In genomic region chr2:10629819-10630532, GRCh38 we compare ENCODE assay signal across 18 cellular contexts.
"Had no signal": no experiment of that assay in that cellular context is flagged by ENCODE, and none has a peak within 500 bp of the region (broad histone marks: within the 10 kb centered on the region; RNA-seq: fewer than 3 reads in every experiment).

No MANE protein-coding gene starts in this region.

- ATAC-seq: heart left ventricle; left lobe of liver; naive thymus-derived CD8-positive, alpha-beta T cell; stimulated activated naive B cell treated with anti-CD40 and anti-IgM and Interleukin-4, amounts not matched to agents 10 μg/mL and 1 μg/mL and 100 μg/mL, for 72 hours; stimulated activated naive CD8-positive, alpha-beta T cell treated with anti-CD3 and anti-CD28 coated beads, Interleukin-15, amount 100 ng/mL, for 72 hours; upper lobe of right lung had no signal

- H3K9me3 ChIP-seq: heart left ventricle, right atrium auricular region, testis, tibial nerve, upper lobe of right lung, vagina had no signal

- H3K27ac Mint-ChIP-seq: naive thymus-derived CD8-positive, alpha-beta T cell; stimulated activated naive B cell treated with anti-CD40 and anti-IgM and Interleukin-4, amounts not matched to agents 10 μg/mL and 1 μg/mL and 100 μg/mL, for 72 hours; stimulated activated naive CD8-positive, alpha-beta T cell treated with anti-CD3 and anti-CD28 coated beads, Interleukin-15, amount 100 ng/mL, for 72 hours had no signal

- DNase-seq: effector CD8-positive, alpha-beta T cell; heart left ventricle; hypothalamus; kidney glomerular epithelial cell; mammary epithelial cell; naive thymus-derived CD8-positive, alpha-beta T cell; posterior cingulate gyrus; stimulated activated CD4-positive, alpha-beta T cell treated with anti-CD3 and anti-CD28 coated beads, Interleukin-4, amount 100 ng/mL, for 24 hours; stimulated activated naive B cell treated with anti-CD40 and anti-IgM and Interleukin-4, amounts not matched to agents 10 μg/mL and 1 μg/mL and 100 μg/mL, for 72 hours; stimulated activated naive CD8-positive, alpha-beta T cell treated with anti-CD3 and anti-CD28 coated beads, Interleukin-15, amount 100 ng/mL, for 72 hours; testis; upper lobe of right lung had no signal

- H3K27me3 ChIP-seq: heart left ventricle, right atrium auricular region, testis, tibial nerve, upper lobe of right lung, vagina had no signal

- H3K4me3 ChIP-seq: coronary artery, heart left ventricle, right atrium auricular region, smooth muscle cell, testis, tibial nerve, upper lobe of right lung, vagina had no signal

- H3K4me3 Mint-ChIP-seq: naive thymus-derived CD8-positive, alpha-beta T cell; stimulated activated naive B cell treated with anti-CD40 and anti-IgM and Interleukin-4, amounts not matched to agents 10 μg/mL and 1 μg/mL and 100 μg/mL, for 72 hours; stimulated activated naive CD8-positive, alpha-beta T cell treated with anti-CD3 and anti-CD28 coated beads, Interleukin-15, amount 100 ng/mL, for 72 hours had no signal

- H3K9me3 Mint-ChIP-seq: naive thymus-derived CD8-positive, alpha-beta T cell; stimulated activated naive B cell treated with anti-CD40 and anti-IgM and Interleukin-4, amounts not matched to agents 10 μg/mL and 1 μg/mL and 100 μg/mL, for 72 hours; stimulated activated naive CD8-positive, alpha-beta T cell treated with anti-CD3 and anti-CD28 coated beads, Interleukin-15, amount 100 ng/mL, for 72 hours had no signal

- H3K4me2 ChIP-seq: smooth muscle cell had no signal

- H3K27ac ChIP-seq: coronary artery, heart left ventricle, right atrium auricular region, testis, upper lobe of right lung, vagina had no signal

- H3K4me1 ChIP-seq: testis, upper lobe of right lung, vagina had no signal

- H3K27me3 Mint-ChIP-seq: naive thymus-derived CD8-positive, alpha-beta T cell; stimulated activated naive B cell treated with anti-CD40 and anti-IgM and Interleukin-4, amounts not matched to agents 10 μg/mL and 1 μg/mL and 100 μg/mL, for 72 hours; stimulated activated naive CD8-positive, alpha-beta T cell treated with anti-CD3 and anti-CD28 coated beads, Interleukin-15, amount 100 ng/mL, for 72 hours had no signal
